8 cellular contexts compared by ENCODE assay signal in genomic region chr6:26595669-26596269, GRCh38. TPM values are rescaled to one million over a fixed set of nuclear protein-coding genes. Genes with fewer than 3 reads are reported as not detected.
A peak's percentile ranks its signal among the peaks of the same experiment; 100 is the strongest.
DNase-seq lines count a peak whose midpoint lies in the region; FAIRE-seq and TF ChIP-seq lines count a peak whose summit lies in the region.

No MANE protein-coding gene starts in this region.

- H3K4me3 ChIP-seq in MM.1S (ENCODE audit: low read length) (peak overlapping the region; percentile 100), neuron (ENCODE audit: low read length) (peak overlapping the region; percentile 75)

- peak overlapping the region; percentile 71 for H2AFZ ChIP-seq in MM.1S (ENCODE audit: low read length)
- H2AFZ ChIP-seq in neuron (ENCODE audit: low read depth, low read length): no peak overlapping the region

- no peaks in the 10 kb centered on the region for H3K9me2 ChIP-seq in MM.1S (replicated peaks; ENCODE audit: insufficient read depth, low read length)

- peak overlapping the region; percentile 94; the same call in 1 of the 2 replicates for H3K9ac ChIP-seq in MM.1S (ENCODE audit: low read length)

- peaks cover 22% of the 10 kb centered on the region for H3K79me2 ChIP-seq in MM.1S (ENCODE audit: low read length)

- H3K4me2 ChIP-seq in MM.1S (ENCODE audit: low read depth, low read length): peak overlapping the region; percentile 90

- peak; percentile 95 for TF ChIP-seq CTCF in MM.1S (IDR thresholded peaks at IDR 0.05; ENCODE audit: low read length)

- H3K4me1 ChIP-seq in MM.1S (ENCODE audit: low read length) (peaks cover 8% of the 10 kb centered on the region; the same call in 1 of the 2 replicates), neuron (ENCODE audit: insufficient read depth, low read length) (peaks cover 15% of the 10 kb centered on the region)

- H4K20me1 ChIP-seq in MM.1S (ENCODE audit: insufficient read depth, low read length): no peaks in the 10 kb centered on the region

- DNase-seq in EH (ENCODE audit: low read depth) (peak; percentile 90), H4 (ENCODE audit: low spot score) (peak; percentile 80), MM.1S (peak; percentile 89), SHP77 (lab: John Stamatoyannopoulos, UW) (peak; percentile 88 to 95), activated gamma-delta T cell (lab: John Stamatoyannopoulos, UW) (peak; percentile 70), frontal cortex (ENCODE audit: low spot score in 2 of 2) (peak; percentile 60 to 69), stromal cell of bone marrow (ENCODE audit: low read depth) (peak; percentile 74)

- H3K27me3 ChIP-seq in MM.1S (replicated peaks; ENCODE audit: insufficient read depth, low read length) (no peaks in the 10 kb centered on the region), neuron (ENCODE audit: insufficient read depth, low read length) (peaks cover 14% of the 10 kb centered on the region)

- no peak for FAIRE-seq in frontal cortex (lab: Jason Lieb, UNC)

- peaks cover 15% of the 10 kb centered on the region for H3F3A ChIP-seq in MM.1S (ENCODE audit: insufficient read depth, low read length)

- H3K27ac ChIP-seq in MM.1S (ENCODE audit: low read length): peak overlapping the region; percentile 76; the same call in 1 of the 2 replicates

- peaks cover 3% of the 10 kb centered on the region; the same call in 1 of the 2 replicates for H3K36me3 ChIP-seq in MM.1S (replicated peaks; ENCODE audit: insufficient read depth, low read length)
- H3K36me3 ChIP-seq in neuron (ENCODE audit: insufficient read depth, low read length): peaks cover 21% of the 10 kb centered on the region

- H3K9me3 ChIP-seq in MM.1S (replicated peaks; ENCODE audit: insufficient read depth, low read length) (no peaks in the 10 kb centered on the region), neuron (ENCODE audit: low read length) (no peaks in the 10 kb centered on the region)

RNA-seq across cellular contexts. Expression of gene ABT1, which starts 1.0 kb away (rescaled TPM):
- 15.0 and 15.2 TPM in 2 replicates for total RNA-seq in H4 (2014; rRNA removed; shearing (Covaris generic))
- 12.6 TPM for total RNA-seq in frontal cortex

RNA-seq across cellular contexts. Expression of gene HMGN4, which starts 57.6 kb away (rescaled TPM):
- total RNA-seq in H4 (2014; rRNA removed; shearing (Covaris generic)): 88.8 and 104 TPM in 2 replicates
- total RNA-seq in frontal cortex: 73.4 TPM

Comparison
In these comparisons a context has a peak if more than half of its experiments do, and no peak if none do; other contexts are left out.
1. Peak in every context shown above with its lines: DNase-seq, H3K4me3 ChIP-seq and H3K27ac ChIP-seq.